ENCODE assay signal across 16 cellular contexts in the genomic region with DNA sequence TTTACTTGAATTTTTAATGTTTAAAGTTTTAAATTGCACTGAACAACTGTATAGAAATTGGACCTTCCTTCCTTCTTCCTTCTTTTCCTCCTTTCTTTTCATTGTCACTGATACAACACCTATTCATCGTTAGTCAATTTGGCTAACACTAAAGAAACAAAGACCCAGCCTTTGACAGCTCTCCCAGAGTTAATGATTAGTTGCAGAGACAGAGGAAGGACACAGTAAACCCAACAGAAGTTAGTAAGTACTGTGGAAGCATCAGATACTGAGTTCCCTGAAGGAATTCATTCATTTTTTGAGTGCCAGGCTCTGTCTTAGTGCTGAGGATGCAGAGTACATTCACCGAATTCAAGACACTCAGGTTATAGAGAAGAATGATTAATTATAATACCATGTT.
DNase-seq lines count a peak whose midpoint lies in the region; ATAC-seq, FAIRE-seq and TF ChIP-seq lines count a peak whose summit lies in the region.
"Had no signal": no experiment of that assay in that cellular context is flagged by ENCODE, and none has a peak within 500 bp of the region (broad histone marks: within the 10 kb centered on the region; RNA-seq: fewer than 3 reads in every experiment).

No MANE protein-coding gene starts in this region.

- H3K27ac ChIP-seq in HepG2 (ENCODE audit: extremely low read length, insufficient read depth, low read length), result no peak overlapping the region
- H3K27ac ChIP-seq: BLaER1, KMS-11 had no signal

- no peak overlapping the region for H3K9ac ChIP-seq in HepG2 (ENCODE audit: insufficient read depth, low read depth, low read length)
- H3K9ac ChIP-seq: BLaER1, KMS-11 had no signal

- peak; percentile 50; the same call in 2 of the 3 replicates for ATAC-seq in HepG2
- no peak for ATAC-seq in GM18873 (IDR thresholded peaks at IDR 0.05; ENCODE audit: low FRiP score, unreplicated experiment)
- no peak for ATAC-seq in GM21447 (IDR thresholded peaks at IDR 0.05; ENCODE audit: unreplicated experiment)
- ATAC-seq in GM21529 (IDR thresholded peaks at IDR 0.05; ENCODE audit: unreplicated experiment), result no peak

- H3K27me3 ChIP-seq in kidney epithelial cell (ENCODE audit: control insufficient read depth, insufficient read depth, low read length) (no peaks in the 10 kb centered on the region), HepG2 (ENCODE audit: control insufficient read depth in 1 of 2, insufficient read depth in 2 of 2, low read length in 2 of 2) (no peaks in the 10 kb centered on the region; a peak in 1 of 5 replicates)
- H3K27me3 ChIP-seq: BLaER1 had no signal

- 16% methylated on average over 2 of the region's 2 CpGs for WGBS in HepG2 (ENCODE audit: low lambda C conversion rate)

- H4K20me1 ChIP-seq in HepG2 (ENCODE audit: insufficient read depth, low read length), result no peaks in the 10 kb centered on the region
- H4K20me1 ChIP-seq: BLaER1 had no signal

- H3K4me3 ChIP-seq in kidney epithelial cell (ENCODE audit: low read depth, low read length) (no peak overlapping the region), HepG2 (replicated peaks in 1 of 3; ENCODE audit: insufficient read depth in 1 of 3, low read depth in 2 of 3, low read length in 3 of 3) (no peak overlapping the region)
- H3K4me3 ChIP-seq: BLaER1 had no signal

- intact Hi-C loops in HepG2 (cut with micrococcal nuclease; ENCODE audit: unreplicated experiment), result no loop called here

- H3K36me3 ChIP-seq in kidney epithelial cell (ENCODE audit: control insufficient read depth, insufficient read depth, low read length) (no peaks in the 10 kb centered on the region), HepG2 (replicated peaks in 1 of 2; ENCODE audit: control insufficient read depth in 1 of 2, insufficient read depth in 2 of 2, low read length in 2 of 2) (no peaks in the 10 kb centered on the region)
- H3K36me3 ChIP-seq: BLaER1 had no signal

- no peak for TF ChIP-seq POLR2A in HepG2 (IDR thresholded peaks at IDR 0.05; ENCODE audit: insufficient read depth in 1 of 2, low read depth in 2 of 2, low read length in 2 of 2)

- no peak for TF ChIP-seq EP300 in HepG2 (IDR thresholded peaks at IDR 0.05; ENCODE audit: low read depth in 2 of 2, low read length in 2 of 2)
- TF ChIP-seq EP300 in HepG2 (CRISPR knock-in tag; IDR thresholded peaks at IDR 0.05; ENCODE audit: borderline replicate concordance), result no peak

- H3K4me2 ChIP-seq in HepG2 (ENCODE audit: low read depth, low read length), result no peak overlapping the region
- H3K4me2 ChIP-seq: BLaER1, KMS-11 had no signal

- in situ Hi-C loops in HepG2 (cut with HindIII; ENCODE audit: extremely low pct_ligation_motif_present, low pct_unique_long_range_greater_than_20kb), result no loop called here

- no peak for TF ChIP-seq RAD21 in HepG2 (CRISPR knock-in tag; IDR thresholded peaks at IDR 0.05)

- no peaks in the 10 kb centered on the region for H3K4me1 ChIP-seq in HepG2 (ENCODE audit: insufficient read depth, low read length)
- H3K4me1 ChIP-seq: BLaER1 had no signal

- no peaks in the 10 kb centered on the region for H3K79me2 ChIP-seq in HepG2 (ENCODE audit: insufficient read depth, low read length)

- H3K9me3 ChIP-seq in HepG2 (ENCODE audit: low read length), result no peaks in the 10 kb centered on the region
- H3K9me3 ChIP-seq: BLaER1 had no signal

- no TSS peak for BruUV-seq in HepG2 (replicated peaks; lab: Mats Ljungman, UMichigan)

- POLR2A ChIA-PET in HepG2 (lab: Yijun Ruan, JAX), result no interaction called here

- FAIRE-seq in HepG2 (lab: Jason Lieb, UNC), result no peak

- CTCF ChIA-PET in HepG2 (lab: Yijun Ruan, JAX; ENCODE audit: low intra/inter-chr PET ratio, low total read pairs), result no interaction called here

- H2AFZ ChIP-seq in HepG2 (ENCODE audit: low read length), result no peak overlapping the region

- peak; percentile 61 for DNase-seq in DMS53 (lab: John Stamatoyannopoulos, UW)
- peak; percentile 32 for DNase-seq in kidney epithelial cell (ENCODE audit: low read depth)
- DNase-seq in HepG2 (ENCODE audit: low spot score), result no peak
- DNase-seq in renal cortical epithelial cell (ENCODE audit: low read depth), result peak; percentile 63
- no peak for DNase-seq in COR-L47 (lab: John Stamatoyannopoulos, UW)
- DNase-seq: AML-193; CD8-positive, alpha-beta memory T cell; DMS153; GF-D8; GOT3; H9 had no signal

- TF ChIP-seq CTCF in kidney epithelial cell (IDR thresholded peaks at IDR 0.05; ENCODE audit: insufficient read depth, low read length, poor library complexity, severe bottlenecking), result no peak
- TF ChIP-seq CTCF in HepG2 (CRISPR knock-in tag; IDR thresholded peaks at IDR 0.05), result no peak

TF ChIP-seq in HepG2, 621 proteins besides CTCF, POLR2A, EP300 and RAD21:
- TF ChIP-seq IRX3 (CRISPR knock-in tag; IDR thresholded peaks at IDR 0.05; ENCODE audit: borderline replicate concordance, low read depth), result no peak
- TF ChIP-seq SRF (IDR thresholded peaks at IDR 0.05; ENCODE audit: low read depth, low read length), result no peak
- TF ChIP-seq, protein P1, sequence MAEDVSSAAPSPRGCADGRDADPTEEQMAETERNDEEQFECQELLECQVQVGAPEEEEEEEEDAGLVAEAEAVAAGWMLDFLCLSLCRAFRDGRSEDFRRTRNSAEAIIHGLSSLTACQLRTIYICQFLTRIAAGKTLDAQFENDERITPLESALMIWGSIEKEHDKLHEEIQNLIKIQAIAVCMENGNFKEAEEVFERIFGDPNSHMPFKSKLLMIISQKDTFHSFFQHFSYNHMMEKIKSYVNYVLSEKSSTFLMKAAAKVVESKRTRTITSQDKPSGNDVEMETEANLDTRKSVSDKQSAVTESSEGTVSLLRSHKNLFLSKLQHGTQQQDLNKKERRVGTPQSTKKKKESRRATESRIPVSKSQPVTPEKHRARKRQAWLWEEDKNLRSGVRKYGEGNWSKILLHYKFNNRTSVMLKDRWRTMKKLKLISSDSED (CRISPR knock-in tag; IDR thresholded peaks at IDR 0.05), result no peak
- TF ChIP-seq SOX13 (IDR thresholded peaks at IDR 0.05), result no peak
- TF ChIP-seq SOX13 (CRISPR knock-in tag; conservative IDR thresholded peaks at IDR 0.05 in 1 of 2, IDR thresholded peaks at IDR 0.05 in 1 of 2), result no peak
- TF ChIP-seq GLI4 (CRISPR knock-in tag; IDR thresholded peaks at IDR 0.05; ENCODE audit: borderline replicate concordance), result no peak
- TF ChIP-seq HOXD1 (CRISPR knock-in tag; IDR thresholded peaks at IDR 0.05), result no peak
- no peak for TF ChIP-seq PAF1 (CRISPR knock-in tag; IDR thresholded peaks at IDR 0.05)
- TF ChIP-seq SALL1 (CRISPR knock-in tag; IDR thresholded peaks at IDR 0.05), result no peak
- no peak for TF ChIP-seq ZNF253 (CRISPR knock-in tag; IDR thresholded peaks at IDR 0.05; ENCODE audit: borderline replicate concordance)
- TF ChIP-seq ZBTB7A (CRISPR knock-in tag; IDR thresholded peaks at IDR 0.05), result no peak
- TF ChIP-seq GATAD1 (CRISPR knock-in tag; IDR thresholded peaks at IDR 0.05), result no peak
- TF ChIP-seq PHF8 (CRISPR knock-in tag; IDR thresholded peaks at IDR 0.05), result no peak
- no peak for TF ChIP-seq NAIF1 (CRISPR knock-in tag; IDR thresholded peaks at IDR 0.05; ENCODE audit: borderline replicate concordance)
- TF ChIP-seq PLRG1 (conservative IDR thresholded peaks at IDR 0.05), result no peak

Comparison
In these comparisons a context has a peak if more than half of its experiments do, and no peak if none do; other contexts are left out.
1. DNase-seq: peak in DMS53 (single experiment), kidney epithelial cell (single experiment) and renal cortical epithelial cell (single experiment); none in HepG2 (single experiment) and COR-L47 (single experiment).